Comparison of ENCODE assay signal across 8 cellular contexts in the genomic region with DNA sequence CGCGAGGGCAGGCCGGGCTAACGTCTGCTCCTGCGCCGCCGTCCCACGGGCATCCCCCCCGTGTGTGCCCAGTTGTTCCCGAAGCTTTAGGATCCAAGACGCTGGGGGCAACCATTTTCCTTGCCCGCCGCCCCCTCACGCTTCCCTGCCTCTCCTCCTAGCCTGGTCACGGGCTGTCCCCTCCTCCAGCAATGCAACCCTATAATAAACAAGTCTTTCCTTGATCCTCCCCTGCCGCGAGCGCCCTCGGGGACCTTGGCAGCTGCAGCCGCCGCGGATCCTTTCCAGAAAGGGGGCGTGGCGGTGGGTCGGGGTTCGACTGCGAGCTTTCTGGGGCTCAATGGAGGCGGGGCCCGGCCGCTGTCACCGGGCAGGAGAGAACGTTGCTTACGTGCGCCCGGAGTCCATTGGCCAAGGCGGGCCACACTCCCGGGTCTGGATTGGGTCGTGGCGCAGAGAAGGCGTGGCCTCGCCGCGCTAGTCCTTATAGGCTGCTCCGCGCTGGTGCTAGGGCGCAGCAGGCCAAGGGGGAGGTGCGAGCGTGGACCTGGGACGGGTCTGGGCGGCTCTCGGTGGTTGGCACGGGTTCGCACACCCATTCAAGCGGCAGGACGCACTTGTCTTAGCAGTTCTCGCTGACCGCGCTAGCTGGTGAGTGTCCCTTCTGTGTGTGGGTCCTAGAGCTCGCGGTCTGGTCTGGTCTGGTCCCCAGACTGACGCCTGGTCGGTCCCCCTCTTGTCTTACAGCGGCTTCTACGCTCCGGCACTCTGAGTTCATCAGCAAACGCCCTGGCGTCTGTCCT. TPM values are rescaled to one million over a fixed set of nuclear protein-coding genes. Genes with fewer than 3 reads are reported as not detected.
DNase-seq lines count a peak whose midpoint lies in the region; ATAC-seq, FAIRE-seq and TF ChIP-seq lines count a peak whose summit lies in the region.

A gene with protein sequence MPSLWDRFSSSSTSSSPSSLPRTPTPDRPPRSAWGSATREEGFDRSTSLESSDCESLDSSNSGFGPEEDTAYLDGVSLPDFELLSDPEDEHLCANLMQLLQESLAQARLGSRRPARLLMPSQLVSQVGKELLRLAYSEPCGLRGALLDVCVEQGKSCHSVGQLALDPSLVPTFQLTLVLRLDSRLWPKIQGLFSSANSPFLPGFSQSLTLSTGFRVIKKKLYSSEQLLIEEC (plus strand): TSS at position 515 of the 803 bp plus-strand sequence. CDS start 293 bp downstream, outside the sequence.

- 0 to 1% (median 0%) methylated on average over 14 to 67 of the region's 67 CpGs for WGBS in adrenal gland, 4 donors
- WGBS in heart left ventricle, 4 donors: 0% methylated on average over 45 to 67 of the region's 67 CpGs
- 1 to 2% methylated on average over 20 to 63 of the region's 67 CpGs for WGBS in upper lobe of left lung, 2 donors

- peak; percentile 99 for DNase-seq in GM12892 (ENCODE audit: insufficient read length)
- DNase-seq in NCI-H146 (lab: John Stamatoyannopoulos, UW): peak; percentile 99
- DNase-seq in T-helper 1 cell: peak; percentile 93 to 100 (median 96)
- DNase-seq in adrenal gland: peak; percentile 100
- DNase-seq in heart left ventricle: peak; percentile 99 to 100 (median 100)
- DNase-seq in posterior cingulate gyrus: peak; percentile 100
- peak; percentile 99 for DNase-seq in upper lobe of left lung

- H3K27ac ChIP-seq in adrenal gland (peak within 1 kb of the TSS; percentile 93 to 99 (median 97)), heart left ventricle (peak within 1 kb of the TSS; percentile 95 to 100 (median 99)), upper lobe of left lung (peak within 1 kb of the TSS; percentile 90 to 98 (median 97))

- peak; percentile 100 for TF ChIP-seq POLR2A in GM12892 (IDR thresholded peaks at IDR 0.05; ENCODE audit: low read depth, low read length)
- peak; percentile 100 for TF ChIP-seq POLR2A in adrenal gland (IDR thresholded peaks at IDR 0.05)
- TF ChIP-seq POLR2A in heart left ventricle (IDR thresholded peaks at IDR 0.05): peak; percentile 99 to 100
- peak; percentile 90 to 100 (median 98) for TF ChIP-seq POLR2A in upper lobe of left lung (IDR thresholded peaks at IDR 0.05)

- intact Hi-C loops in adrenal gland (cut with DNase I) (loop anchor here (2.0 to 10.0 kb wide), 2 partner anchors 23 to 51 kb away; no protein-coding TSS in a partner anchor), heart left ventricle (cut with DNase I) (loop anchor here in 9 of 10 donors (1.0 to 10.0 kb wide), 14 partner anchors 13 to 64 kb away; partner anchors contain the start of genes ANAPC16 (in 2 of the 9) and ASCC1 (in 2 of the 9)), posterior cingulate gyrus (cut with DNase I) (loop anchor here (1.0 to 2.0 kb wide), 2 partner anchors 18 to 63 kb away; no protein-coding TSS in a partner anchor)

- ATAC-seq in HG02852 (IDR thresholded peaks at IDR 0.05; ENCODE audit: unreplicated experiment): peak; percentile 87
- peak; percentile 91 to 94 (median 92) for ATAC-seq in heart left ventricle
- peak; percentile 95 to 98 for ATAC-seq in upper lobe of left lung (ENCODE audit: low FRiP score in 2 of 2)

- FAIRE-seq in GM12892 (lab: Jason Lieb, UNC): peak; percentile 97

- H3K4me1 ChIP-seq in adrenal gland (replicated peaks in 1 of 2) (peaks cover 12 to 21% of the 10 kb centered on the region in 2 donors), heart left ventricle (peaks cover 6 to 54% (median 34%) of the 10 kb centered on the region in 12 donors), upper lobe of left lung (peaks cover 13 to 48% (median 35%) of the 10 kb centered on the region in 4 donors)

- TF ChIP-seq EP300 in upper lobe of left lung (IDR thresholded peaks at IDR 0.05): peak in 1 of 4 donors; percentile 86

- peak within 1 kb of the TSS; percentile 81 to 100 (median 98) for H3K4me3 ChIP-seq in adrenal gland
- peak within 1 kb of the TSS; percentile 66 to 98 (median 76) for H3K4me3 ChIP-seq in heart left ventricle
- peak within 1 kb of the TSS; percentile 76 to 95 (median 80) for H3K4me3 ChIP-seq in upper lobe of left lung

- H3K36me3 ChIP-seq in adrenal gland (replicated peaks in 1 of 2) (peaks cover 0 to 23% of the 10 kb centered on the region in 2 donors), heart left ventricle (peaks cover 3 to 20% (median 15%) of the 10 kb centered on the region in 9 donors), upper lobe of left lung (peaks cover 4 to 21% (median 13%) of the 10 kb centered on the region in 4 donors)

- H3K27me3 ChIP-seq in adrenal gland (no peaks in the 10 kb centered on the region), heart left ventricle (no peaks in the 10 kb centered on the region), upper lobe of left lung (no peaks in the 10 kb centered on the region)

- peak in 1 of 6 experiments; percentile 16 for TF ChIP-seq CTCF in adrenal gland (IDR thresholded peaks at IDR 0.05)
- no peak for TF ChIP-seq CTCF in heart left ventricle (IDR thresholded peaks at IDR 0.05)
- peak in 3 of 6 experiments; percentile 19 to 35 (median 19) for TF ChIP-seq CTCF in upper lobe of left lung (IDR thresholded peaks at IDR 0.05)

- no peaks in the 10 kb centered on the region for H3K9me3 ChIP-seq in adrenal gland (replicated peaks in 1 of 3)
- H3K9me3 ChIP-seq in heart left ventricle: no peaks in the 10 kb centered on the region
- no peaks in the 10 kb centered on the region for H3K9me3 ChIP-seq in upper lobe of left lung

RNA-seq across cellular contexts. Expression of the gene that starts here (rescaled TPM):
- 158 TPM for polyA plus RNA-seq in GM12892 (2012; ENCODE audit: missing spikeins)
- 100 to 1,000 TPM; 211 to 711 (median 386) TPM for total RNA-seq in adrenal gland
- polyA plus RNA-seq in adrenal gland: 100 to 1,000 TPM; 109 to 149 (median 123) TPM
- 10 to 100 TPM; 14.6 to 68.2 (median 40.4) TPM for total RNA-seq in heart left ventricle
- 100 to 1,000 TPM in 1 of 2 donors, 10 to 100 TPM in 1; 59.4 to 112 TPM for polyA plus RNA-seq in heart left ventricle
- total RNA-seq in upper lobe of left lung: 100 to 1,000 TPM in 5 of 6 donors, 10 to 100 TPM in 1; 81.0 to 218 (median 151) TPM

Comparison
In these comparisons a context has a peak if more than half of its experiments do, and no peak if none do; other contexts are left out.
1. Peak in every context shown above with its lines: DNase-seq, ATAC-seq, H3K4me3 ChIP-seq and H3K27ac ChIP-seq.